Comparison of ENCODE assay signal across 29 cellular contexts in genomic region chr14:91204657-91205056, GRCh38. TPM values are rescaled to one million over a fixed set of nuclear protein-coding genes. Genes with fewer than 3 reads are reported as not detected.
A peak's percentile ranks its signal among the peaks of the same experiment; 100 is the strongest.
DNase-seq lines count a peak whose midpoint lies in the region; ATAC-seq and TF ChIP-seq lines count a peak whose summit lies in the region.
"Had no signal": no experiment of that assay in that cellular context is flagged by ENCODE, and none has a peak within 500 bp of the region (broad histone marks: within the 10 kb centered on the region; RNA-seq: fewer than 3 reads in every experiment).

No MANE protein-coding gene starts in this region.

- H3K9me3 ChIP-seq in right lobe of liver (no peaks in the 10 kb centered on the region), BE2C (no peaks in the 10 kb centered on the region)
- H3K9me3 ChIP-seq: left lung, thoracic aorta, vagina had no signal

- H3K4me3 ChIP-seq in right lobe of liver (no peak overlapping the region), BE2C (ENCODE audit: low read depth, low read length) (no peak overlapping the region)
- H3K4me3 ChIP-seq: coronary artery, HAP-1, left lung, SK-N-MC, thoracic aorta, vagina had no signal

- TF ChIP-seq POLR2A in right lobe of liver (IDR thresholded peaks at IDR 0.05) = no peak

- TF ChIP-seq CTCF in right lobe of liver (IDR thresholded peaks at IDR 0.05) (no peak), BE2C (IDR thresholded peaks at IDR 0.05; ENCODE audit: low read depth, low read length) (no peak)

- H3K27me3 Mint-ChIP-seq in activated naive CD4-positive, alpha-beta T cell treated with anti-CD3 and anti-CD28 coated beads for 36 hours (ENCODE audit: low read depth) = no peaks in the 10 kb centered on the region
- H3K27me3 Mint-ChIP-seq in activated T-helper 1 cell treated with anti-CD3 and anti-CD28 coated beads, Interleukin-12 subunit alpha, Interleukin-12 subunit beta, Interleukin-2, Interleukin-4 antibody, amounts not matched to agents 30 ng/mL and 10 ng/mL and 1 ng/mL, durations not matched to agents 14 hours and 24 hours and 36 hours (ENCODE audit: insufficient read depth) = no peaks in the 10 kb centered on the region
- H3K27me3 Mint-ChIP-seq: CD4-positive, alpha-beta memory T cell; naive B cell; T-helper 17 cell had no signal

- H3K4me3 Mint-ChIP-seq in activated naive CD4-positive, alpha-beta T cell treated with anti-CD3 and anti-CD28 coated beads for 36 hours = no peak overlapping the region
- no peak overlapping the region for H3K4me3 Mint-ChIP-seq in activated T-helper 1 cell treated with anti-CD3 and anti-CD28 coated beads, Interleukin-12 subunit alpha, Interleukin-12 subunit beta, Interleukin-2, Interleukin-4 antibody, amounts not matched to agents 30 ng/mL and 10 ng/mL and 1 ng/mL, durations not matched to agents 14 hours and 24 hours and 36 hours
- H3K4me3 Mint-ChIP-seq: activated T-cell treated with anti-CD3 and anti-CD28 coated beads, Interleukin-2, amount 50 U/mL, for 72 hours; naive B cell; T-helper 17 cell had no signal

- peaks cover 42% of the 10 kb centered on the region for H3K36me3 Mint-ChIP-seq in activated naive CD4-positive, alpha-beta T cell treated with anti-CD3 and anti-CD28 coated beads for 36 hours (ENCODE audit: low read depth)
- H3K36me3 Mint-ChIP-seq in activated T-helper 1 cell treated with anti-CD3 and anti-CD28 coated beads, Interleukin-12 subunit alpha, Interleukin-12 subunit beta, Interleukin-2, Interleukin-4 antibody, amounts not matched to agents 30 ng/mL and 10 ng/mL and 1 ng/mL, durations not matched to agents 14 hours and 24 hours and 36 hours (ENCODE audit: low read depth) = peaks cover 51% of the 10 kb centered on the region

- H3K4me1 ChIP-seq in right lobe of liver (no peaks in the 10 kb centered on the region), BE2C (no peaks in the 10 kb centered on the region)
- H3K4me1 ChIP-seq: HAP-1 had no signal

- H3K27ac ChIP-seq in right lobe of liver = no peak overlapping the region
- H3K27ac ChIP-seq: coronary artery, left lung, SK-N-MC, thoracic aorta, vagina had no signal

- no peak for DNase-seq in activated naive CD4-positive, alpha-beta T cell treated with anti-CD3 and anti-CD28 coated beads for 36 hours
- DNase-seq in activated naive CD4-positive, alpha-beta T cell treated with anti-CD3 and anti-CD28 coated beads, Interleukin-2, amount 50 U/mL, for 16 hours = no peak
- DNase-seq in activated T-helper 1 cell treated with anti-CD3 and anti-CD28 coated beads, Interleukin-12 subunit alpha, Interleukin-12 subunit beta, Interleukin-2, Interleukin-4 antibody, amounts not matched to agents 30 ng/mL and 10 ng/mL and 1 ng/mL, durations not matched to agents 14 hours and 24 hours and 36 hours (ENCODE audit: low spot score) = no peak
- peak; percentile 54 to 82 (median 81) for DNase-seq in right lobe of liver
- DNase-seq in stimulated activated naive CD8-positive, alpha-beta T cell treated with anti-CD3 and anti-CD28 coated beads, Interleukin-15, Interleukin-2, amounts not matched to agents 100 U/mL and 50 U/mL, for 24 hours = no peak
- DNase-seq in BE2C = no peak
- no peak for DNase-seq in DMS 273 (lab: John Stamatoyannopoulos, UW; ENCODE audit: unreplicated experiment)
- no peak for DNase-seq in LoVo (ENCODE audit: low spot score)
- DNase-seq: activated CD4-positive, CD25-positive, alpha-beta regulatory T cell treated with anti-CD3 and anti-CD28 coated beads, Interleukin-2, amount 50 U/mL, for 72 hours; activated T-cell treated with anti-CD3 and anti-CD28 coated beads, Interleukin-2, amount 50 U/mL, for 72 hours; CD4-positive, alpha-beta memory T cell; effector memory CD4-positive, alpha-beta T cell; erythroblast; left lung; MV-4-11; naive B cell; NCI-H1436 treated with DMSO at 0.1 percent for 48 hours; NCI-H2081 treated with DMSO at 0.1 percent for 48 hours; NCI-H2227 treated with DMSO at 0.1 percent for 48 hours; NCI-H526 treated with DMSO at 0.1 percent for 48 hours; NK-92 treated with Interleukin-12 subunit alpha and Interleukin-12 subunit beta, amount 100 ng/mL, for 24 hours; PC-3; stimulated activated naive CD4-positive, alpha-beta T cell treated with Interleukin-2 at 50 U/mL for 16 hours; T-helper 17 cell had no signal

- peaks cover 30% of the 10 kb centered on the region for H3K4me1 Mint-ChIP-seq in activated naive CD4-positive, alpha-beta T cell treated with anti-CD3 and anti-CD28 coated beads for 36 hours (ENCODE audit: low read depth)
- H3K4me1 Mint-ChIP-seq in activated T-helper 1 cell treated with anti-CD3 and anti-CD28 coated beads, Interleukin-12 subunit alpha, Interleukin-12 subunit beta, Interleukin-2, Interleukin-4 antibody, amounts not matched to agents 30 ng/mL and 10 ng/mL and 1 ng/mL, durations not matched to agents 14 hours and 24 hours and 36 hours (ENCODE audit: low read depth) = peaks cover 51% of the 10 kb centered on the region

- H3K9me3 Mint-ChIP-seq in activated naive CD4-positive, alpha-beta T cell treated with anti-CD3 and anti-CD28 coated beads for 36 hours = peaks cover 5% of the 10 kb centered on the region
- H3K9me3 Mint-ChIP-seq in activated T-helper 1 cell treated with anti-CD3 and anti-CD28 coated beads, Interleukin-12 subunit alpha, Interleukin-12 subunit beta, Interleukin-2, Interleukin-4 antibody, amounts not matched to agents 30 ng/mL and 10 ng/mL and 1 ng/mL, durations not matched to agents 14 hours and 24 hours and 36 hours = no peaks in the 10 kb centered on the region
- H3K9me3 Mint-ChIP-seq: CD4-positive, alpha-beta memory T cell; naive B cell had no signal

- 55% methylated on average over 13 of the region's 14 CpGs for WGBS in right lobe of liver (ENCODE audit: insufficient coverage, low coverage, low lambda C conversion rate, missing lambda C conversion rate)

- CTCF ChIA-PET in activated naive CD4-positive, alpha-beta T cell treated with anti-CD3 and anti-CD28 coated beads for 36 hours (lab: Charles Lee) = interaction anchor here (1.0 kb wide), 1 partner anchor 27 kb away, joined by 3 read pairs; no protein-coding TSS in a partner anchor

- peak; percentile 92 to 99 (median 94) for ATAC-seq in right lobe of liver
- ATAC-seq in stimulated activated naive CD8-positive, alpha-beta T cell treated with anti-CD3 and anti-CD28 coated beads, Interleukin-15, Interleukin-2, amounts not matched to agents 100 U/mL and 50 U/mL, for 24 hours = peak; percentile 15
- ATAC-seq: left lung, PC-3, T-helper 17 cell had no signal

- H3K36me3 ChIP-seq in right lobe of liver (peaks cover 0 to 81% (median 21%) of the 10 kb centered on the region in 4 donors), BE2C (peaks cover 3% of the 10 kb centered on the region; the same call in 1 of the 2 replicates)

- intact Hi-C loops in activated naive CD4-positive, alpha-beta T cell treated with anti-CD3 and anti-CD28 coated beads for 36 hours (cut with micrococcal nuclease) = no loop called here
- intact Hi-C loops in activated T-helper 1 cell treated with anti-CD3 and anti-CD28 coated beads, Interleukin-12 subunit alpha, Interleukin-12 subunit beta, Interleukin-2, Interleukin-4 antibody, amounts not matched to agents 30 ng/mL and 10 ng/mL and 1 ng/mL, durations not matched to agents 14 hours and 24 hours and 36 hours (cut with micrococcal nuclease) = no loop called here
- intact Hi-C loops in right lobe of liver (cut with DNase I) = no loop called here

- H3K27me3 ChIP-seq in right lobe of liver (no peaks in the 10 kb centered on the region), BE2C (no peaks in the 10 kb centered on the region)
- H3K27me3 ChIP-seq: left lung, vagina had no signal

- peak overlapping the region; percentile 57 for H3K27ac Mint-ChIP-seq in activated naive CD4-positive, alpha-beta T cell treated with anti-CD3 and anti-CD28 coated beads for 36 hours
- H3K27ac Mint-ChIP-seq in activated T-helper 1 cell treated with anti-CD3 and anti-CD28 coated beads, Interleukin-12 subunit alpha, Interleukin-12 subunit beta, Interleukin-2, Interleukin-4 antibody, amounts not matched to agents 30 ng/mL and 10 ng/mL and 1 ng/mL, durations not matched to agents 14 hours and 24 hours and 36 hours = peak overlapping the region; percentile 51
- H3K27ac Mint-ChIP-seq: T-helper 17 cell had no signal

RNA-seq across cellular contexts. Expression of gene GPR68, which starts 39.8 kb away (rescaled TPM):
- 1 to 10 TPM; 1.2 to 1.3 TPM for total RNA-seq in activated naive CD4-positive, alpha-beta T cell treated with anti-CD3 and anti-CD28 coated beads for 36 hours
- 4.5 and 5.4 TPM in 2 replicates for total RNA-seq in activated T-helper 1 cell treated with anti-CD3 and anti-CD28 coated beads, Interleukin-12 subunit alpha, Interleukin-12 subunit beta, Interleukin-2, Interleukin-4 antibody, amounts not matched to agents 30 ng/mL and 10 ng/mL and 1 ng/mL, durations not matched to agents 14 hours and 24 hours and 36 hours
- total RNA-seq in right lobe of liver = under 1 TPM in 3 of 6 experiments, not detected in 3; 0.17 to 0.27 (median 0.19) TPM
- 25.8 TPM for polyA plus RNA-seq in BE2C (2012; ENCODE audit: insufficient read depth, insufficient read length, low read depth)

Comparison
In these comparisons a context has a peak if more than half of its experiments do, and no peak if none do; other contexts are left out.
1. DNase-seq: peak in right lobe of liver (3 of 3); none in activated naive CD4-positive, alpha-beta T cell treated with anti-CD3 and anti-CD28 coated beads for 36 hours (single experiment), activated naive CD4-positive, alpha-beta T cell treated with anti-CD3 and anti-CD28 coated beads, Interleukin-2, amount 50 U/mL, for 16 hours (single experiment), activated T-helper 1 cell treated with anti-CD3 and anti-CD28 coated beads, Interleukin-12 subunit alpha, Interleukin-12 subunit beta, Interleukin-2, Interleukin-4 antibody, amounts not matched to agents 30 ng/mL and 10 ng/mL and 1 ng/mL, durations not matched to agents 14 hours and 24 hours and 36 hours (single experiment), stimulated activated naive CD8-positive, alpha-beta T cell treated with anti-CD3 and anti-CD28 coated beads, Interleukin-15, Interleukin-2, amounts not matched to agents 100 U/mL and 50 U/mL, for 24 hours (single experiment), BE2C (single experiment), DMS 273 (single experiment) and LoVo (single experiment).